Comparison of ENCODE assay signal across 1 cellular context in the genomic region with DNA sequence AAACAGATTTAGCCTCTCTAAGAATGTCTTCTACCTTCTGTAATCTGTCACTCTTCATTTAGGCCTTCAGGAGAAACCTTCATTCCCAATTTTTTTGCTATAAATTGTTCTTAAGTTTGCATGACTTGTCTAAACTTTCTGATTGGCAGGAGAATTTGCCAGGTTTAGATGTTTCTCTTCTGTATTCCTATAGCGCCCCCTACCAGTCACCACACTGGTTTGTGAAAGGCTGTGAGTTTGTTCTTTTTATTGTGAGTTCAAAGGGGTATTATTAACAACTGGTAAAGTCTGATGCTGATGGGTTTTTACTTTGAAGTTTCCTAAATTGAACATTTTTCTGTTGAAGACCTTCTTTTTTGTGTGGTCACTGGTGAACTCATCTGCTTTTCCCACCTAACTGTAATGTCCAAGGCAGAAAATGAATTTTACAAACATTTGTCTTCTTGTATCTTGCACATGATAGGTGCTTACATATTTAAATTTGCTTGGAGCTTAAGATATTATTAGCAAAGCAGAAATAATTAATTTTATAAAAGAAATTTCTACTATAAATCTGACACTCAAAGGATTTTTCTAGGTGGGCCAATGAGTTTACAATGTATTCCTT.
A peak's percentile ranks its signal among the peaks of the same experiment; 100 is the strongest.
TF ChIP-seq lines count a peak whose summit lies in the region.

No MANE protein-coding gene starts in this region.

TF ChIP-seq in K562, 482 proteins besides CTCF, POLR2A, EP300 and RAD21 (continued from another document):
- TF ChIP-seq, protein P1, sequence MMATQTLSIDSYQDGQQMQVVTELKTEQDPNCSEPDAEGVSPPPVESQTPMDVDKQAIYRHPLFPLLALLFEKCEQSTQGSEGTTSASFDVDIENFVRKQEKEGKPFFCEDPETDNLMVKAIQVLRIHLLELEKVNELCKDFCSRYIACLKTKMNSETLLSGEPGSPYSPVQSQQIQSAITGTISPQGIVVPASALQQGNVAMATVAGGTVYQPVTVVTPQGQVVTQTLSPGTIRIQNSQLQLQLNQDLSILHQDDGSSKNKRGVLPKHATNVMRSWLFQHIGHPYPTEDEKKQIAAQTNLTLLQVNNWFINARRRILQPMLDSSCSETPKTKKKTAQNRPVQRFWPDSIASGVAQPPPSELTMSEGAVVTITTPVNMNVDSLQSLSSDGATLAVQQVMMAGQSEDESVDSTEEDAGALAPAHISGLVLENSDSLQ (IDR thresholded peaks at IDR 0.05) = peak; percentile 90
- peak; percentile 68 for TF ChIP-seq SMC3 (conservative IDR thresholded peaks at IDR 0.05; ENCODE audit: insufficient read depth, low read depth, low read length)
- TF ChIP-seq ZNF318 (IDR thresholded peaks at IDR 0.05; ENCODE audit: borderline replicate concordance in 1 of 2, low read depth in 1 of 2) = no peak
- TF ChIP-seq SMAD4 (CRISPR knock-in tag; conservative IDR thresholded peaks at IDR 0.05) = no peak
- TF ChIP-seq MAFG (tag; conservative IDR thresholded peaks at IDR 0.05) = no peak
- TF ChIP-seq, protein P2, sequence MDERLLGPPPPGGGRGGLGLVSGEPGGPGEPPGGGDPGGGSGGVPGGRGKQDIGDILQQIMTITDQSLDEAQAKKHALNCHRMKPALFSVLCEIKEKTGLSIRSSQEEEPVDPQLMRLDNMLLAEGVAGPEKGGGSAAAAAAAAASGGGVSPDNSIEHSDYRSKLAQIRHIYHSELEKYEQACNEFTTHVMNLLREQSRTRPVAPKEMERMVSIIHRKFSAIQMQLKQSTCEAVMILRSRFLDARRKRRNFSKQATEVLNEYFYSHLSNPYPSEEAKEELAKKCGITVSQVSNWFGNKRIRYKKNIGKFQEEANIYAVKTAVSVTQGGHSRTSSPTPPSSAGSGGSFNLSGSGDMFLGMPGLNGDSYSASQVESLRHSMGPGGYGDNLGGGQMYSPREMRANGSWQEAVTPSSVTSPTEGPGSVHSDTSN (CRISPR knock-in tag; IDR thresholded peaks at IDR 0.05; ENCODE audit: low read depth) = no peak
- TF ChIP-seq, protein P2 (tag; conservative IDR thresholded peaks at IDR 0.05; ENCODE audit: low read depth) = peak; percentile 79
- TF ChIP-seq NEUROD1 (IDR thresholded peaks at IDR 0.05; ENCODE audit: borderline replicate concordance, low read depth, low read length, partially characterized antibody) = no peak
- TF ChIP-seq SP1 (CRISPR knock-in tag; IDR thresholded peaks at IDR 0.05) = no peak
- TF ChIP-seq RCOR1 (IDR thresholded peaks at IDR 0.05; ENCODE audit: borderline replicate concordance in 1 of 2, low read depth in 2 of 2, low read length in 2 of 2) = no peak
- no peak for TF ChIP-seq SMARCE1 (IDR thresholded peaks at IDR 0.05)
- peak; percentile 86 for TF ChIP-seq DEAF1 (CRISPR knock-in tag; IDR thresholded peaks at IDR 0.05)
